ENCODE assay signal across 1 cellular context in the genomic region with DNA sequence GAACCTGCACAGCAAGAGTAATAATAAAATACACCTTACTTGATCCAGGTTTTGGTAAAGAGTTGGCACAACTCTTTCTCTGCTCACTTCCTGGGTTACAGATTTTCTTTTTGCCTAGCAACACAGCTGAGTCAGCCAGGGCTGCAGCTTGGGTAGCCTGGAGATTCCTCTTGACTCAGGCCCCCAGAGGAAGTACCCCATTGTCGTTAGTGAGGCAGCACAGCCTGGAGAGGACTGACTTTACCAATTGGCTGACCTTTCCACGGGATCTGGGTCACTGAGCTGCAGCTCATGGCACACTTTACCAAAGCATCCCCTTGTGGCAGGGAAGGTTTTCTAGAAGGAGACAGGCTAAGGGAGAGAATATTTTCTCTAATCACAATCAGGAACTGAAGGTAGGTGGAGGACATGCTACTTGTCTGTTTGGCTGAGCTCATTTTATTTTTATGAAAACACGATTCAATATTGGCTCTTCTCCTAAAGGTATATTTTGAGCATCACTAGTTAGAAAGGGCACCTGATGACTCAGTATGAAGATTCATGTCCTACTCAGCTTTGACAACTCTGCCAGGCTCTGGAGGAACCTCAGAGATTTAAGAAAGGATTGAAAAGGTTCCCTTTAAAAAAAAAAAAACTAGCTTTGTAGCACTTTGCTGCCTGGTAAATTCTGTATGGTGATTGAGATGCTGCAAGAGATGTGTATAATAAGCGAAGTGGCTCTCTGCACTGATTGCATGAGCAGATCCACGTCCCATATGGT.
TF ChIP-seq lines count a peak whose summit lies in the region.

No MANE protein-coding gene starts in this region.

TF ChIP-seq in GM23338, 12 proteins besides CTCF, POLR2A, EP300 and RAD21 (continued from another document):
- TF ChIP-seq, protein P1, sequence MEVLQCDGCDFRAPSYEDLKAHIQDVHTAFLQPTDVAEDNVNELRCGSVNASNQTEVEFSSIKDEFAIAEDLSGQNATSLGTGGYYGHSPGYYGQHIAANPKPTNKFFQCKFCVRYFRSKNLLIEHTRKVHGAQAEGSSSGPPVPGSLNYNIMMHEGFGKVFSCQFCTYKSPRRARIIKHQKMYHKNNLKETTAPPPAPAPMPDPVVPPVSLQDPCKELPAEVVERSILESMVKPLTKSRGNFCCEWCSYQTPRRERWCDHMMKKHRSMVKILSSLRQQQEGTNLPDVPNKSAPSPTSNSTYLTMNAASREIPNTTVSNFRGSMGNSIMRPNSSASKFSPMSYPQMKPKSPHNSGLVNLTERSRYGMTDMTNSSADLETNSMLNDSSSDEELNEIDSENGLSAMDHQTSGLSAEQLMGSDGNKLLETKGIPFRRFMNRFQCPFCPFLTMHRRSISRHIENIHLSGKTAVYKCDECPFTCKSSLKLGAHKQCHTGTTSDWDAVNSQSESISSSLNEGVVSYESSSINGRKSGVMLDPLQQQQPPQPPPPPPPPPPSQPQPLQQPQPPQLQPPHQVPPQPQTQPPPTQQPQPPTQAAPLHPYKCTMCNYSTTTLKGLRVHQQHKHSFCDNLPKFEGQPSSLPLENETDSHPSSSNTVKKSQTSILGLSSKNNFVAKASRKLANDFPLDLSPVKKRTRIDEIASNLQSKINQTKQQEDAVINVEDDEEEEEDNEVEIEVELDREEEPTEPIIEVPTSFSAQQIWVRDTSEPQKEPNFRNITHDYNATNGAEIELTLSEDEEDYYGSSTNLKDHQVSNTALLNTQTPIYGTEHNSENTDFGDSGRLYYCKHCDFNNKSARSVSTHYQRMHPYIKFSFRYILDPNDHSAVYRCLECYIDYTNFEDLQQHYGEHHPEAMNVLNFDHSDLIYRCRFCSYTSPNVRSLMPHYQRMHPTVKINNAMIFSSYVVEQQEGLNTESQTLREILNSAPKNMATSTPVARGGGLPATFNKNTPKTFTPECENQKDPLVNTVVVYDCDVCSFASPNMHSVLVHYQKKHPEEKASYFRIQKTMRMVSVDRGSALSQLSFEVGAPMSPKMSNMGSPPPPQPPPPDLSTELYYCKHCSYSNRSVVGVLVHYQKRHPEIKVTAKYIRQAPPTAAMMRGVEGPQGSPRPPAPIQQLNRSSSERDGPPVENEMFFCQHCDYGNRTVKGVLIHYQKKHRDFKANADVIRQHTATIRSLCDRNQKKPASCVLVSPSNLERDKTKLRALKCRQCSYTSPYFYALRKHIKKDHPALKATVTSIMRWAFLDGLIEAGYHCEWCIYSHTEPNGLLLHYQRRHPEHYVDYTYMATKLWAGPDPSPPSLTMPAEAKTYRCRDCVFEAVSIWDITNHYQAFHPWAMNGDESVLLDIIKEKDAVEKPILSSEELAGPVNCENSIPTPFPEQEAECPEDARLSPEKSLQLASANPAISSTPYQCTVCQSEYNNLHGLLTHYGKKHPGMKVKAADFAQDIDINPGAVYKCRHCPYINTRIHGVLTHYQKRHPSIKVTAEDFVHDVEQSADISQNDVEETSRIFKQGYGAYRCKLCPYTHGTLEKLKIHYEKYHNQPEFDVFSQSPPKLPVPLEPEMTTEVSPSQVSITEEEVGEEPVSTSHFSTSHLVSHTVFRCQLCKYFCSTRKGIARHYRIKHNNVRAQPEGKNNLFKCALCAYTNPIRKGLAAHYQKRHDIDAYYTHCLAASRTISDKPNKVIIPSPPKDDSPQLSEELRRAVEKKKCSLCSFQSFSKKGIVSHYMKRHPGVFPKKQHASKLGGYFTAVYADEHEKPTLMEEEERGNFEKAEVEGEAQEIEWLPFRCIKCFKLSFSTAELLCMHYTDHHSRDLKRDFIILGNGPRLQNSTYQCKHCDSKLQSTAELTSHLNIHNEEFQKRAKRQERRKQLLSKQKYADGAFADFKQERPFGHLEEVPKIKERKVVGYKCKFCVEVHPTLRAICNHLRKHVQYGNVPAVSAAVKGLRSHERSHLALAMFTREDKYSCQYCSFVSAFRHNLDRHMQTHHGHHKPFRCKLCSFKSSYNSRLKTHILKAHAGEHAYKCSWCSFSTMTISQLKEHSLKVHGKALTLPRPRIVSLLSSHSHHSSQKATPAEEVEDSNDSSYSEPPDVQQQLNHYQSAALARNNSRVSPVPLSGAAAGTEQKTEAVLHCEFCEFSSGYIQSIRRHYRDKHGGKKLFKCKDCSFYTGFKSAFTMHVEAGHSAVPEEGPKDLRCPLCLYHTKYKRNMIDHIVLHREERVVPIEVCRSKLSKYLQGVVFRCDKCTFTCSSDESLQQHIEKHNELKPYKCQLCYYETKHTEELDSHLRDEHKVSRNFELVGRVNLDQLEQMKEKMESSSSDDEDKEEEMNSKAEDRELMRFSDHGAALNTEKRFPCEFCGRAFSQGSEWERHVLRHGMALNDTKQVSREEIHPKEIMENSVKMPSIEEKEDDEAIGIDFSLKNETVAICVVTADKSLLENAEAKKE (CRISPR knock-in tag; IDR thresholded peaks at IDR 0.05), result no peak
- TF ChIP-seq ZNF331 (CRISPR knock-in tag; IDR thresholded peaks at IDR 0.05; ENCODE audit: low read depth), result no peak
